Comparison of ENCODE assay signal across 16 cellular contexts in genomic region chr10:118278649-118279048, GRCh38.
DNase-seq lines count a peak whose midpoint lies in the region; ATAC-seq and TF ChIP-seq lines count a peak whose summit lies in the region.
"Had no signal": no experiment of that assay in that cellular context is flagged by ENCODE, and none has a peak within 500 bp of the region (broad histone marks: within the 10 kb centered on the region; RNA-seq: fewer than 3 reads in every experiment).

No MANE protein-coding gene starts in this region.

- peaks cover 13% of the 10 kb centered on the region for H3K27me3 Mint-ChIP-seq in WTC11 (ENCODE audit: low read depth)

- H3K4me1 Mint-ChIP-seq in WTC11: no peaks in the 10 kb centered on the region
- H3K4me1 Mint-ChIP-seq: IgD-negative memory B cell had no signal

- ATAC-seq in PC-3: peak; percentile 70
- ATAC-seq in HG03280 (IDR thresholded peaks at IDR 0.05; ENCODE audit: unreplicated experiment): no peak
- ATAC-seq in WTC11: no peak

- no peak overlapping the region for H2AFZ ChIP-seq in GM23248
- H2AFZ ChIP-seq in PC-3 (ENCODE audit: low read length): no peak overlapping the region

- H3K79me2 ChIP-seq in GM23248 (ENCODE audit: insufficient read depth): no peaks in the 10 kb centered on the region
- no peaks in the 10 kb centered on the region for H3K79me2 ChIP-seq in PC-3 (ENCODE audit: low read length)

- intact Hi-C loops in PC-3 (cut with micrococcal nuclease): no loop called here

- H3K9ac ChIP-seq in GM23248 (no peak overlapping the region), PC-3 (ENCODE audit: low read length) (no peak overlapping the region)
- H3K9ac ChIP-seq: BLaER1 treated with 17β-estradiol and CSF1 and Interleukin-3, amounts not matched to agents 10 nM and 100 nM had no signal

- no peak overlapping the region for H3K27ac ChIP-seq in GM23248
- H3K27ac ChIP-seq in PC-3 (ENCODE audit: low read length): no peak overlapping the region
- H3K27ac ChIP-seq: BLaER1 treated with 17β-estradiol and CSF1 and Interleukin-3, amounts not matched to agents 10 nM and 100 nM had no signal

- H3K27me3 ChIP-seq in GM23248 (replicated peaks; ENCODE audit: insufficient read depth) (no peaks in the 10 kb centered on the region), PC-3 (ENCODE audit: low read length) (no peaks in the 10 kb centered on the region)
- H3K27me3 ChIP-seq: BLaER1 treated with 17β-estradiol and CSF1 and Interleukin-3, amounts not matched to agents 10 nM and 100 nM had no signal

- H3K9me2 ChIP-seq in GM23248 (ENCODE audit: insufficient read depth): no peaks in the 10 kb centered on the region
- H3K9me2 ChIP-seq in PC-3 (replicated peaks; ENCODE audit: low read length): no peaks in the 10 kb centered on the region

- CTCF ChIA-PET in PC-3 (lab: Charles Lee) (no interaction called here), WTC11 (lab: Charles Lee) (no interaction called here)

- H3F3A ChIP-seq in GM23248 (ENCODE audit: insufficient read depth) (no peaks in the 10 kb centered on the region), PC-3 (ENCODE audit: low read length, unreplicated experiment) (no peaks in the 10 kb centered on the region)

- in situ Hi-C loops in GM23248 (cut with MboI): no loop called here

- H3K36me3 ChIP-seq in GM23248 (ENCODE audit: low read depth) (no peaks in the 10 kb centered on the region), PC-3 (ENCODE audit: low read depth, low read length) (no peaks in the 10 kb centered on the region)

- DNase-seq in GM23248 (peak; percentile 14), PC-3 (peak; percentile 38), epithelial cell of esophagus (ENCODE audit: low read depth) (peak; percentile 67), kidney tubule cell (ENCODE audit: low spot score) (peak; percentile 73), occipital lobe (lab: John Stamatoyannopoulos, UW) (no peak), WTC11 (ENCODE audit: low spot score) (no peak)
- DNase-seq in activated CD4-positive, CD25-positive, alpha-beta regulatory T cell (lab: John Stamatoyannopoulos, UW): no peak
- DNase-seq: DND-41, GF-D8, HFFc6, NCI-H1930, NCI-H2171, NCI-H446 had no signal

- H3K4me1 ChIP-seq in GM23248 (ENCODE audit: insufficient read depth) (no peaks in the 10 kb centered on the region), PC-3 (ENCODE audit: insufficient read depth, low read length) (0 out of 2 replicates have a peak, but pooled peaks cover 4% of the 10 kb centered on the region)
- H3K4me1 ChIP-seq: BLaER1 treated with 17β-estradiol and CSF1 and Interleukin-3, amounts not matched to agents 10 nM and 100 nM had no signal

- TF ChIP-seq CTCF in PC-3 (conservative IDR thresholded peaks at IDR 0.05; ENCODE audit: low read depth, low read length) (no peak), epithelial cell of esophagus (IDR thresholded peaks at IDR 0.05; ENCODE audit: insufficient read depth, low read depth, low read length, missing control alignments) (no peak), WTC11 (IDR thresholded peaks at IDR 0.05) (no peak)

- no TSS peak for BruUV-seq in PC-3 (replicated peaks; lab: Mats Ljungman, UMichigan)

- no peak overlapping the region for H3K4me3 Mint-ChIP-seq in WTC11
- H3K4me3 Mint-ChIP-seq: HFFc6, IgD-negative memory B cell had no signal

- H3K36me3 Mint-ChIP-seq in WTC11: peaks cover 4% of the 10 kb centered on the region; the same call in 1 of the 2 replicates
- H3K36me3 Mint-ChIP-seq: IgD-negative memory B cell had no signal

- H3K4me3 ChIP-seq in GM23248 (no peak overlapping the region), PC-3 (ENCODE audit: low read length) (no peak overlapping the region), epithelial cell of esophagus (ENCODE audit: low read length) (no peak overlapping the region)
- H3K4me3 ChIP-seq: BLaER1 treated with 17β-estradiol and CSF1 and Interleukin-3, amounts not matched to agents 10 nM and 100 nM had no signal

- H4K20me1 ChIP-seq in GM23248 (ENCODE audit: insufficient read depth): no peaks in the 10 kb centered on the region
- no peaks in the 10 kb centered on the region for H4K20me1 ChIP-seq in PC-3 (ENCODE audit: low read length)
- H4K20me1 ChIP-seq: BLaER1 treated with 17β-estradiol and CSF1 and Interleukin-3, amounts not matched to agents 10 nM and 100 nM had no signal

- POLR2A ChIA-PET in PC-3 (lab: Charles Lee; ENCODE audit: unreplicated experiment): no interaction called here
- POLR2A ChIA-PET in WTC11 (lab: Charles Lee): no interaction called here

- H3K4me2 ChIP-seq in GM23248 (ENCODE audit: unreplicated experiment) (no peak overlapping the region), PC-3 (ENCODE audit: low read length) (no peak overlapping the region)
- H3K4me2 ChIP-seq: BLaER1 treated with 17β-estradiol and CSF1 and Interleukin-3, amounts not matched to agents 10 nM and 100 nM had no signal

- H3K9me3 ChIP-seq in GM23248 (ENCODE audit: low read depth): no peaks in the 10 kb centered on the region
- no peaks in the 10 kb centered on the region for H3K9me3 ChIP-seq in PC-3 (ENCODE audit: low read length)

- H3K27ac Mint-ChIP-seq in WTC11: no peak overlapping the region
- H3K27ac Mint-ChIP-seq: HFFc6, IgD-negative memory B cell had no signal

- H3K9me3 Mint-ChIP-seq in WTC11: peaks cover 31% of the 10 kb centered on the region
- H3K9me3 Mint-ChIP-seq: HFFc6 had no signal

TF ChIP-seq in WTC11, 78 proteins besides CTCF, POLR2A, EP300 and RAD21:
- TF ChIP-seq SMAD3 (CRISPR knock-in tag; IDR thresholded peaks at IDR 0.05; ENCODE audit: borderline replicate concordance) (no peak), AFF4 (CRISPR knock-in tag; IDR thresholded peaks at IDR 0.05; ENCODE audit: borderline replicate concordance) (no peak), MXD4 (CRISPR knock-in tag; IDR thresholded peaks at IDR 0.05; ENCODE audit: borderline replicate concordance) (no peak), TEAD4 (CRISPR knock-in tag; IDR thresholded peaks at IDR 0.05) (no peak)

Comparison
In these comparisons a context has a peak if more than half of its experiments do, and no peak if none do; other contexts are left out.
1. DNase-seq: peak in GM23248 (single experiment), PC-3 (single experiment), epithelial cell of esophagus (single experiment) and kidney tubule cell (single experiment); none in activated CD4-positive, CD25-positive, alpha-beta regulatory T cell (0 of 4), occipital lobe (single experiment) and WTC11 (single experiment).